In genomic region chr7:101651116-101651515, GRCh38 we compare ENCODE assay signal across 1 cellular context.
TF ChIP-seq lines count a peak whose summit lies in the region.

No MANE protein-coding gene starts in this region.

TF ChIP-seq in HCT116, 20 proteins besides CTCF, POLR2A, EP300 and RAD21 (continued from another document):
- no peak for TF ChIP-seq REST (IDR thresholded peaks at IDR 0.05; ENCODE audit: low read depth)
- no peak for TF ChIP-seq EGR1 (IDR thresholded peaks at IDR 0.05; ENCODE audit: low read depth)
- no peak for TF ChIP-seq ZFX (IDR thresholded peaks at IDR 0.05)
- no peak for TF ChIP-seq ELF1 (IDR thresholded peaks at IDR 0.05; ENCODE audit: borderline replicate concordance, low read depth)
